20 cellular contexts compared by ENCODE assay signal in genomic region chr3:14202874-14203520, GRCh38. TPM values are rescaled to one million over a fixed set of nuclear protein-coding genes. Genes with fewer than 3 reads are reported as not detected.
DNase-seq lines count a peak whose midpoint lies in the region; ATAC-seq and TF ChIP-seq lines count a peak whose summit lies in the region.
"Had no signal": no experiment of that assay in that cellular context is flagged by ENCODE, and none has a peak within 500 bp of the region (broad histone marks: within the 10 kb centered on the region; RNA-seq: fewer than 3 reads in every experiment).

No MANE protein-coding gene starts in this region.

- H3K36me3 Mint-ChIP-seq in T-helper 1 cell treated with Interleukin-12 subunit alpha and Interleukin-12 subunit beta and Interleukin-4 antibody, amounts not matched to agents 30 μg/mL and 1 μg/mL, for 36 hours (ENCODE audit: low read depth), result peaks cover 12% of the 10 kb centered on the region
- H3K36me3 Mint-ChIP-seq in progenitor cell of endocrine pancreas (ENCODE audit: insufficient read depth), result peaks cover 3% of the 10 kb centered on the region

- H3K9me2 ChIP-seq in PC-3 (replicated peaks; ENCODE audit: low read length), result no peaks in the 10 kb centered on the region

- peaks cover 5% of the 10 kb centered on the region for H3K4me1 Mint-ChIP-seq in T-helper 1 cell treated with Interleukin-12 subunit alpha and Interleukin-12 subunit beta and Interleukin-4 antibody, amounts not matched to agents 30 μg/mL and 1 μg/mL, for 36 hours (ENCODE audit: low read depth)
- H3K4me1 Mint-ChIP-seq in progenitor cell of endocrine pancreas (ENCODE audit: low read depth), result peaks cover 7% of the 10 kb centered on the region

- H3K79me2 ChIP-seq in PC-3 (ENCODE audit: low read length) (no peaks in the 10 kb centered on the region), fibroblast of lung (ENCODE audit: control insufficient read depth, insufficient read depth, low read length) (no peaks in the 10 kb centered on the region)

- H3K4me3 ChIP-seq in PC-3 (ENCODE audit: low read length), result no peak overlapping the region
- no peak overlapping the region for H3K4me3 ChIP-seq in fibroblast of lung (replicated peaks in 1 of 4; ENCODE audit: control extremely low read depth in 1 of 4, insufficient read depth in 1 of 4, low read depth in 3 of 4, low read length in 4 of 4)
- H3K4me3 ChIP-seq: ascending aorta, heart right ventricle, SJSA1, spleen had no signal

- H3K4me3 Mint-ChIP-seq in T-helper 1 cell treated with Interleukin-12 subunit alpha and Interleukin-12 subunit beta and Interleukin-4 antibody, amounts not matched to agents 30 μg/mL and 1 μg/mL, for 36 hours, result no peak overlapping the region
- no peak overlapping the region for H3K4me3 Mint-ChIP-seq in progenitor cell of endocrine pancreas (ENCODE audit: low read depth)
- H3K4me3 Mint-ChIP-seq: CD4-positive, alpha-beta T cell; naive thymus-derived CD8-positive, alpha-beta T cell; T-cell had no signal

- H4K20me1 ChIP-seq in PC-3 (ENCODE audit: low read length), result no peaks in the 10 kb centered on the region; the same call in 1 of the 2 replicates
- H4K20me1 ChIP-seq in fibroblast of lung (ENCODE audit: control insufficient read depth, extremely low read depth, insufficient read depth, low read length), result no peaks in the 10 kb centered on the region

- TF ChIP-seq CTCF in PC-3 (conservative IDR thresholded peaks at IDR 0.05; ENCODE audit: low read depth, low read length), result no peak
- TF ChIP-seq CTCF in fibroblast of lung (conservative IDR thresholded peaks at IDR 0.05 in 1 of 2, IDR thresholded peaks at IDR 0.05 in 1 of 2; ENCODE audit: low read depth in 1 of 2, low read length in 2 of 2), result no peak
- no peak for TF ChIP-seq CTCF in progenitor cell of endocrine pancreas (IDR thresholded peaks at IDR 0.05; ENCODE audit: unreplicated experiment)

- ATAC-seq in PC-3, result peak; percentile 9; the same call in 1 of the 2 replicates

- TF ChIP-seq POLR2A in erythroblast (IDR thresholded peaks at IDR 0.05; ENCODE audit: low read length), result no peak

- H3K4me2 ChIP-seq in PC-3 (ENCODE audit: low read length) (no peak overlapping the region), fibroblast of lung (ENCODE audit: extremely low read depth, insufficient read depth, low read length) (no peak overlapping the region)

- H3K27me3 ChIP-seq in PC-3 (ENCODE audit: low read length) (no peaks in the 10 kb centered on the region), fibroblast of lung (ENCODE audit: control insufficient read depth, insufficient read depth, low read length) (no peaks in the 10 kb centered on the region)
- H3K27me3 ChIP-seq: ascending aorta, heart right ventricle, SJSA1, spleen had no signal

- CTCF ChIA-PET in PC-3 (lab: Charles Lee), result interaction anchor here (0.6 to 2.1 kb wide), 27 partner anchors 10 to 718 kb away, joined by 3 to 20 read pairs (median 6); partner anchors contain the start of gene SLC6A6

- H3K4me1 ChIP-seq in PC-3 (ENCODE audit: insufficient read depth, low read length) (no peaks in the 10 kb centered on the region), fibroblast of lung (ENCODE audit: control insufficient read depth, extremely low read depth, insufficient read depth, low read length) (peaks cover 28% of the 10 kb centered on the region)

- H3K27ac ChIP-seq in PC-3 (ENCODE audit: low read length) (no peak overlapping the region), fibroblast of lung (ENCODE audit: insufficient read depth, low read length) (no peak overlapping the region)
- H3K27ac ChIP-seq: 22Rv1 had no signal

- peak overlapping the region; percentile 41 for H3K27ac Mint-ChIP-seq in T-helper 1 cell treated with Interleukin-12 subunit alpha and Interleukin-12 subunit beta and Interleukin-4 antibody, amounts not matched to agents 30 μg/mL and 1 μg/mL, for 36 hours
- peak overlapping the region; percentile 1 for H3K27ac Mint-ChIP-seq in progenitor cell of endocrine pancreas
- H3K27ac Mint-ChIP-seq: CD4-positive, alpha-beta T cell had no signal

- no peaks in the 10 kb centered on the region for H3K9me3 Mint-ChIP-seq in T-helper 1 cell treated with Interleukin-12 subunit alpha and Interleukin-12 subunit beta and Interleukin-4 antibody, amounts not matched to agents 30 μg/mL and 1 μg/mL, for 36 hours
- no peaks in the 10 kb centered on the region for H3K9me3 Mint-ChIP-seq in progenitor cell of endocrine pancreas (ENCODE audit: low read depth)
- H3K9me3 Mint-ChIP-seq: CD4-positive, alpha-beta T cell; naive thymus-derived CD8-positive, alpha-beta T cell; T-cell had no signal

- H3K9ac ChIP-seq in PC-3 (ENCODE audit: low read length), result no peak overlapping the region
- H3K9ac ChIP-seq in fibroblast of lung (ENCODE audit: insufficient read depth, low read length), result no peak overlapping the region

- no peaks in the 10 kb centered on the region for H3F3A ChIP-seq in PC-3 (ENCODE audit: low read length, unreplicated experiment)

- POLR2A ChIA-PET in PC-3 (lab: Charles Lee; ENCODE audit: unreplicated experiment), result interaction anchor here (0.6 to 1.2 kb wide), 2 partner anchors 25 to 269 kb away, joined by 3 to 6 read pairs; partner anchors contain the start of gene XPC

- H2AFZ ChIP-seq in PC-3 (ENCODE audit: low read length) (no peak overlapping the region), fibroblast of lung (ENCODE audit: low read length) (peak overlapping the region; percentile 34)

- no TSS peak for BruUV-seq in PC-3 (replicated peaks; lab: Mats Ljungman, UMichigan)

- H3K27me3 Mint-ChIP-seq in T-helper 1 cell treated with Interleukin-12 subunit alpha and Interleukin-12 subunit beta and Interleukin-4 antibody, amounts not matched to agents 30 μg/mL and 1 μg/mL, for 36 hours (ENCODE audit: low read depth), result no peaks in the 10 kb centered on the region
- H3K27me3 Mint-ChIP-seq in progenitor cell of endocrine pancreas, result no peaks in the 10 kb centered on the region
- H3K27me3 Mint-ChIP-seq: CD4-positive, alpha-beta T cell; naive thymus-derived CD8-positive, alpha-beta T cell; T-cell had no signal

- intact Hi-C loops in PC-3 (cut with micrococcal nuclease), result loop anchor here (1.0 to 10.0 kb wide), 7 partner anchors 22 to 579 kb away; partner anchors contain the start of gene SLC6A6

- no peaks in the 10 kb centered on the region for H3K9me3 ChIP-seq in PC-3 (ENCODE audit: low read length)
- H3K9me3 ChIP-seq in fibroblast of lung (ENCODE audit: control insufficient read depth, insufficient read depth, low read depth, low read length), result no peaks in the 10 kb centered on the region
- H3K9me3 ChIP-seq: ascending aorta, heart right ventricle, SJSA1, spleen had no signal

- DNase-seq in T-helper 1 cell (no peak), PC-3 (no peak), fibroblast of lung (ENCODE audit: low read depth in 2 of 2) (no peak), progenitor cell of endocrine pancreas (ENCODE audit: low spot score, unreplicated experiment) (no peak), Ammon's horn (ENCODE audit: low spot score) (no peak), cerebellar nuclear complex (lab: John Stamatoyannopoulos, UW) (no peak), erythroblast (lab: John Stamatoyannopoulos, UW) (no peak)
- DNase-seq: activated CD8-positive, alpha-beta memory T cell treated with anti-CD3 and anti-CD28 coated beads for 24 hours; effector CD4-positive, alpha-beta T cell; NCI-H187 treated with DMSO at 0.1 percent for 48 hours; NCI-H524 treated with DMSO at 0.1 percent for 48 hours; spleen had no signal

- H3K36me3 ChIP-seq in PC-3 (ENCODE audit: low read depth, low read length) (peaks cover 15% of the 10 kb centered on the region), fibroblast of lung (ENCODE audit: control insufficient read depth, insufficient read depth, low read length) (no peaks in the 10 kb centered on the region)

RNA-seq across cellular contexts. Expression of gene LSM3, which starts 24.4 kb away (rescaled TPM):
- total RNA-seq in PC-3 (2014; rRNA removed), result 22.0 and 27.2 TPM in 2 replicates
- total RNA-seq in fibroblast of lung, result 5.1 and 5.9 TPM in 2 replicates
- polyA plus RNA-seq in fibroblast of lung, result 14.9 and 20.0 TPM in 2 replicates
- polyA plus RNA-seq in fibroblast of lung (2012), result 17.8 and 21.3 TPM in 2 replicates
- 0.44 and 3.1 TPM in 2 replicates for polyA minus RNA-seq in fibroblast of lung (ENCODE audit: low replicate concordance)
- 13.2 and 13.4 TPM in 2 replicates for total RNA-seq in progenitor cell of endocrine pancreas

RNA-seq across cellular contexts. Expression of gene XPC, which starts 24.6 kb away (rescaled TPM):
- total RNA-seq in PC-3 (2014; rRNA removed), result 24.3 and 26.1 TPM in 2 replicates
- total RNA-seq in fibroblast of lung, result 64.5 and 95.6 TPM in 2 replicates
- 18.4 and 19.0 TPM in 2 replicates for polyA plus RNA-seq in fibroblast of lung
- 25.8 and 29.0 TPM in 2 replicates for polyA plus RNA-seq in fibroblast of lung (2012)
- polyA minus RNA-seq in fibroblast of lung (ENCODE audit: low replicate concordance), result 24.4 and 26.2 TPM in 2 replicates
- 40.1 and 43.0 TPM in 2 replicates for total RNA-seq in progenitor cell of endocrine pancreas
